In the genomic region with DNA sequence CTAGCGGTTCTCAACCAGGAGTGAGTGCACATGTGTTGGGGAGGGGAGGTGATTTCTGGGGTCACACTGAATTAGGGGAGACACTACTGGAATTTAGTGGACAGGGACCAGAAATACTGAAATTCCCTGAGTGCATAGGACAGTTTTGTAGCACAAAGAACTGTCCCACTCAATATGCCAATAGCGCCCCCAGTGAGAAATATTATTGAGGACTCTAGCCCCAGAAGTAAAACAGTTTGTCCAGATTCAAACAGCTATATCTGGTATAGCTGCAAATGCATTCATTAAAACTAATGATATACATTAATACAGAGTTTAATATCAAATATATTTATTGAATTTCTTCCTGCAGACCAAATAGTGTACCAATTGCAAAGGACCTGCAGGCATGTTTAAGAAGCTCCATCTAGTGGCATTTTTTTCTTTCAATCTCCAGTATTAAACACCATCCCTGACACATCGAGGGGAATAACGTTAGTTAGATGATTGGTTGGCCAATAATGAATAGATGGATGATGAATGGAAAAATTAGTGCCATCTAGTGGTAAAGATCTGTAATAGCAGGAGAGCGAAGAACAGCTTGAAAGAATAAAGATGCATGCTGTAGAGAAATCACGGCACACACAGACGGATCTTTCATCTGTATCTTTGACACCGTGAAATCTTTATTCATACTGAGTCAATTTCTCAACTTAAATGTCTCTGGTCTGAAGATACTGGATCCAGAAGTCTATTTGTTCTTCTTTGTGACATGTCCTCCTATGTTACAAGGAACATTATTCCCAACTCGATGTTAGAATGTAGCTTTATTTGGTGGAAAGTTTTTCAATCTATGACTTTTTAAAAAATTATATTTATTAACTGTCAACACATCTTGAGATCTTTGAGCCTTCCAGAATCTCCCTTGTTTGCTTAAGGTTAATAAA, we compare ENCODE assay signal across 8 cellular contexts.
A peak's percentile ranks its signal among the peaks of the same experiment; 100 is the strongest.
DNase-seq lines count a peak whose midpoint lies in the region; ATAC-seq and TF ChIP-seq lines count a peak whose summit lies in the region.

No MANE protein-coding gene starts in this region.

- H3K9me3 ChIP-seq in transverse colon: no peaks in the 10 kb centered on the region

- ATAC-seq in HG02884 (IDR thresholded peaks at IDR 0.05; ENCODE audit: unreplicated experiment): peak; percentile 86

- 14 to 31% methylated on average over 7 to 9 of the region's 9 CpGs for WGBS in transverse colon (ENCODE audit: low coverage in 1 of 2), 2 donors

- no peak for TF ChIP-seq POLR2A in transverse colon (IDR thresholded peaks at IDR 0.05)

- H3K4me3 ChIP-seq in brain microvascular endothelial cell (ENCODE audit: low read depth, low read length): no peak overlapping the region
- no peak overlapping the region for H3K4me3 ChIP-seq in transverse colon

- peak; percentile 61 for TF ChIP-seq CTCF in GM12874 (IDR thresholded peaks at IDR 0.05; ENCODE audit: insufficient read depth, low read depth, low read length)
- peak; percentile 60 for TF ChIP-seq CTCF in brain microvascular endothelial cell (IDR thresholded peaks at IDR 0.05; ENCODE audit: low read depth, low read length, missing control alignments)
- TF ChIP-seq CTCF in transverse colon (IDR thresholded peaks at IDR 0.05): peak; percentile 79 to 90 (median 81)

- H3K27ac ChIP-seq in brain microvascular endothelial cell (no peak overlapping the region), transverse colon (no peak overlapping the region)

- H3K27me3 ChIP-seq in brain microvascular endothelial cell (replicated peaks): no peaks in the 10 kb centered on the region
- H3K27me3 ChIP-seq in transverse colon: no peaks in the 10 kb centered on the region

- H3K4me1 ChIP-seq in transverse colon: no peaks in the 10 kb centered on the region

- peak; percentile 54 for DNase-seq in AG08395 (ENCODE audit: low spot score)
- peak; percentile 38 for DNase-seq in NCI-H345 (lab: John Stamatoyannopoulos, UW)
- DNase-seq in brain microvascular endothelial cell: peak; percentile 47
- DNase-seq in kidney glomerular epithelial cell (lab: John Stamatoyannopoulos, UW): peak; percentile 58
- DNase-seq in transverse colon: no peak
- no peak for DNase-seq in activated effector memory CD4-positive, alpha-beta T cell treated with anti-CD3 and anti-CD28 coated beads, Interleukin-2, amount 50 U/mL, for 16 hours

- no peak for TF ChIP-seq EP300 in transverse colon (IDR thresholded peaks at IDR 0.05; ENCODE audit: low read depth)

- intact Hi-C loops in transverse colon (cut with DNase I; ENCODE audit: low total_unique reads): no loop called here

- H3K36me3 ChIP-seq in brain microvascular endothelial cell (replicated peaks): no peaks in the 10 kb centered on the region
- no peaks in the 10 kb centered on the region for H3K36me3 ChIP-seq in transverse colon

- in situ Hi-C loops in brain microvascular endothelial cell (cut with HindIII; ENCODE audit: low pct_ligation_motif_present, low sequenced_read_pairs) (loop anchor here (25.0 kb wide), 1 partner anchor 170 kb away; no protein-coding TSS in a partner anchor), transverse colon (cut with MboI; ENCODE audit: low pct_ligation_motif_present in 1 of 4, low pct_unique_long_range_greater_than_20kb in 1 of 4, low sequenced_read_pairs in 3 of 4) (loop anchor here in 3 of 4 donors (5.0 to 10.0 kb wide), 2 partner anchors 175 to 177 kb away; no protein-coding TSS in a partner anchor)

Comparison
In these comparisons a context has a peak if more than half of its experiments do, and no peak if none do; other contexts are left out.
1. DNase-seq: peak in AG08395 (single experiment), NCI-H345 (single experiment), brain microvascular endothelial cell (single experiment) and kidney glomerular epithelial cell (single experiment); none in transverse colon (single experiment) and activated effector memory CD4-positive, alpha-beta T cell treated with anti-CD3 and anti-CD28 coated beads, Interleukin-2, amount 50 U/mL, for 16 hours (single experiment).
2. Peak in every context shown above with its lines, with median percentiles within 50 percentile points of each other: CTCF ChIP-seq.